ENCODE assay signal across 7 cellular contexts in genomic region chr7:102602317-102602716, GRCh38. TPM values are rescaled to one million over a fixed set of nuclear protein-coding genes. Genes with fewer than 3 reads are reported as not detected.
"Had no signal": no experiment of that assay in that cellular context is flagged by ENCODE, and none has a peak within 500 bp of the region (broad histone marks: within the 10 kb centered on the region; RNA-seq: fewer than 3 reads in every experiment).

No MANE protein-coding gene starts in this region.

RNA-seq across cellular contexts. Expression of gene SPDYE2B, which starts 47.8 kb away (rescaled TPM):
- total RNA-seq: GM23248, H4, H7, HepG2, HFFc6, HT1080 had no signal
- polyA plus RNA-seq: GM23248, HepG2, IgD-negative memory B cell had no signal

RNA-seq across cellular contexts. Expression of gene SPDYE2, which starts 51.3 kb away (rescaled TPM):
- total RNA-seq: GM23248, H4, H7, HepG2, HFFc6, HT1080 had no signal
- polyA plus RNA-seq: HepG2 had no signal
